1 cellular context compared by ENCODE assay signal in genomic region chr10:28991738-28992270, GRCh38.
A peak's percentile ranks its signal among the peaks of the same experiment; 100 is the strongest.
TF ChIP-seq lines count a peak whose summit lies in the region.

No MANE protein-coding gene starts in this region.

TF ChIP-seq in HepG2, 621 proteins besides CTCF, POLR2A, EP300 and RAD21 (continued from another document and continues in another):
- TF ChIP-seq ZNF276 (CRISPR knock-in tag; IDR thresholded peaks at IDR 0.05; ENCODE audit: low read depth), result no peak
- TF ChIP-seq SRF (IDR thresholded peaks at IDR 0.05; ENCODE audit: low read depth, low read length), result no peak
- TF ChIP-seq SP4 (CRISPR knock-in tag; IDR thresholded peaks at IDR 0.05), result no peak
- no peak for TF ChIP-seq HIVEP1 (CRISPR knock-in tag; IDR thresholded peaks at IDR 0.05)
- TF ChIP-seq CAMTA2 (CRISPR knock-in tag; IDR thresholded peaks at IDR 0.05; ENCODE audit: borderline replicate concordance), result no peak
- TF ChIP-seq ARNT2 (CRISPR knock-in tag; IDR thresholded peaks at IDR 0.05; ENCODE audit: low read depth), result no peak
- no peak for TF ChIP-seq ZMYM3 (CRISPR knock-in tag; IDR thresholded peaks at IDR 0.05)
- TF ChIP-seq HOXA9 (CRISPR knock-in tag; IDR thresholded peaks at IDR 0.05; ENCODE audit: borderline replicate concordance), result no peak
- TF ChIP-seq MTA3 (CRISPR knock-in tag; IDR thresholded peaks at IDR 0.05), result no peak
- TF ChIP-seq ZNF513 (CRISPR knock-in tag; conservative IDR thresholded peaks at IDR 0.05), result no peak
- TF ChIP-seq BRF2 (CRISPR knock-in tag; IDR thresholded peaks at IDR 0.05), result no peak
- no peak for TF ChIP-seq ZNF34 (CRISPR knock-in tag; IDR thresholded peaks at IDR 0.05; ENCODE audit: borderline replicate concordance)
- TF ChIP-seq ZMYM4 (CRISPR knock-in tag; IDR thresholded peaks at IDR 0.05), result 0 out of 2 replicates have a peak, but pooled peaks have one; percentile 20
- TF ChIP-seq ZNF792 (CRISPR knock-in tag; IDR thresholded peaks at IDR 0.05), result 0 out of 2 replicates have a peak, but pooled peaks have one; percentile 31
- TF ChIP-seq HDAC1 (CRISPR knock-in tag; IDR thresholded peaks at IDR 0.05), result 0 out of 2 replicates have a peak, but pooled peaks have one; percentile 23
- no peak for TF ChIP-seq ARNTL (CRISPR knock-in tag; IDR thresholded peaks at IDR 0.05)
- TF ChIP-seq SETDB1 (CRISPR knock-in tag; IDR thresholded peaks at IDR 0.05; ENCODE audit: borderline replicate concordance), result no peak
- TF ChIP-seq ARID5B (CRISPR knock-in tag; IDR thresholded peaks at IDR 0.05), result peak; percentile 28; the same call in 1 of the 2 replicates
- no peak for TF ChIP-seq PBX3 (CRISPR knock-in tag; IDR thresholded peaks at IDR 0.05; ENCODE audit: borderline replicate concordance)
- no peak for TF ChIP-seq MAF1 (CRISPR knock-in tag; IDR thresholded peaks at IDR 0.05; ENCODE audit: borderline replicate concordance)
- peak; percentile 35; the same call in 1 of the 2 replicates for TF ChIP-seq JUN (CRISPR knock-in tag; IDR thresholded peaks at IDR 0.05)
- no peak for TF ChIP-seq HDAC2 (CRISPR knock-in tag; IDR thresholded peaks at IDR 0.05)
- TF ChIP-seq ZBTB7A (CRISPR knock-in tag; IDR thresholded peaks at IDR 0.05), result no peak
- no peak for TF ChIP-seq GTF3A (CRISPR knock-in tag; conservative IDR thresholded peaks at IDR 0.05)
- no peak for TF ChIP-seq ZNF546 (CRISPR knock-in tag; conservative IDR thresholded peaks at IDR 0.05)
- no peak for TF ChIP-seq ZNF749 (CRISPR knock-in tag; IDR thresholded peaks at IDR 0.05; ENCODE audit: borderline replicate concordance)
- TF ChIP-seq ZNF720 (CRISPR knock-in tag; IDR thresholded peaks at IDR 0.05), result no peak
- TF ChIP-seq ZNF264 (CRISPR knock-in tag; IDR thresholded peaks at IDR 0.05), result no peak
- no peak for TF ChIP-seq ZNF7 (CRISPR knock-in tag; IDR thresholded peaks at IDR 0.05)
- no peak for TF ChIP-seq GRHL1 (CRISPR knock-in tag; conservative IDR thresholded peaks at IDR 0.05)
- 0 out of 2 replicates have a peak, but pooled peaks have one; percentile 43 for TF ChIP-seq ERF (CRISPR knock-in tag; IDR thresholded peaks at IDR 0.05)
- no peak for TF ChIP-seq ZBTB20 (CRISPR knock-in tag; IDR thresholded peaks at IDR 0.05; ENCODE audit: borderline replicate concordance, low read depth)
- TF ChIP-seq ZFP36L2 (CRISPR knock-in tag; IDR thresholded peaks at IDR 0.05), result no peak
- TF ChIP-seq MLLT10 (CRISPR knock-in tag; IDR thresholded peaks at IDR 0.05), result no peak
- no peak for TF ChIP-seq SYNCRIP (IDR thresholded peaks at IDR 0.05; ENCODE audit: insufficient read depth, low read depth, low read length)
- TF ChIP-seq KLF12 (CRISPR knock-in tag; IDR thresholded peaks at IDR 0.05; ENCODE audit: borderline replicate concordance), result peak; percentile 35; the same call in 1 of the 2 replicates
- no peak for TF ChIP-seq ZNF761 (CRISPR knock-in tag; conservative IDR thresholded peaks at IDR 0.05)
- TF ChIP-seq ZNF646 (CRISPR knock-in tag; IDR thresholded peaks at IDR 0.05), result no peak
- no peak for TF ChIP-seq SUZ12 (IDR thresholded peaks at IDR 0.05; ENCODE audit: low read depth, low read length)
- TF ChIP-seq ZNF44 (CRISPR knock-in tag; IDR thresholded peaks at IDR 0.05), result no peak
- TF ChIP-seq KLF13 (CRISPR knock-in tag; IDR thresholded peaks at IDR 0.05), result no peak
- TF ChIP-seq RARG (CRISPR knock-in tag; IDR thresholded peaks at IDR 0.05; ENCODE audit: low read depth), result no peak
- no peak for TF ChIP-seq ZNF615 (CRISPR knock-in tag; IDR thresholded peaks at IDR 0.05; ENCODE audit: borderline replicate concordance)
